In the genomic region with DNA sequence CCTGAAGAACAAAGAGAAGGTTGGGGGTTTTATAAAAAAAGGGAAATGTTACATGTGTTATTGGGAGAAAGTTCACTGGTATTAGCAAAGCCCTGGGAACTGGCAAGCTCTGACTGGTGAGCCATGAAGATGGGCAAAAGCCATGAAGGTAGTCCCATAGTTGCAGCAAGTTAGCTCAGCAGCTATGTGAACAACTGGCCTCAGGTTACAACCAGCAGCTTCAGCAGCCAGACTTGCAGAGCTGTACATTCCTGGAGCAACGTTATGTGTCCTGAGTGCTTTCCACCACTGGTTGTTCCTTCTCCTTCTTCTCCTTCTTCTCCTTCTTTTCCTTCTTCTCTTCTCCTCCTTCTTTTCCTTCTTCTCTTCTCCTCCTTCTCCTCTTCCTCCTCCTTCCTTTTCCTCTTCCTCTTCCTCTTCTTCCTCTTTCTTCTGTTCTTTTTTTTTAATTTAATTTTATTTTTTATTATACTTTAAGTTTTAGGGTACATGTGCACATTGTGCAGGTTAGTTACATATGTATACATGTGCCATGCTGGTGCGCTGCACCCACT, we compare ENCODE assay signal across 26 cellular contexts. TPM values are rescaled to one million over a fixed set of nuclear protein-coding genes. Genes with fewer than 3 reads are reported as not detected.
DNase-seq lines count a peak whose midpoint lies in the region; ATAC-seq and TF ChIP-seq lines count a peak whose summit lies in the region.
"Had no signal": no experiment of that assay in that cellular context is flagged by ENCODE, and none has a peak within 500 bp of the region (broad histone marks: within the 10 kb centered on the region; RNA-seq: fewer than 3 reads in every experiment).

No MANE protein-coding gene starts in this region.

- ATAC-seq in SK-N-SH treated with all-trans-retinoic acid at 6 μM for 48 hours (0 out of 3 replicates have a peak, but pooled peaks have one; percentile 38), foreskin keratinocyte (peak; percentile 24), WTC11 (no peak)
- ATAC-seq in activated CD8-positive, alpha-beta T cell treated with anti-CD3 and anti-CD28 coated beads, Interleukin-2, amount 10 ng/mL, durations not matched to agents 7 days and 5 days: no peak

- no peak overlapping the region for H3K27ac Mint-ChIP-seq in WTC11
- no peak overlapping the region for H3K27ac Mint-ChIP-seq in activated CD8-positive, alpha-beta T cell treated with anti-CD3 and anti-CD28 coated beads, Interleukin-2, amount 10 ng/mL, durations not matched to agents 7 days and 5 days
- no peak overlapping the region for H3K27ac Mint-ChIP-seq in CD4-positive, alpha-beta memory T cell
- H3K27ac Mint-ChIP-seq: activated CD4-positive, alpha-beta memory T cell treated with anti-CD3 and anti-CD28 coated beads for 36 hours had no signal

- H3K36me3 ChIP-seq in SK-N-SH (replicated peaks in 1 of 2; ENCODE audit: control insufficient read depth in 1 of 2, insufficient read depth in 2 of 2, low read length in 1 of 2): no peaks in the 10 kb centered on the region
- no peaks in the 10 kb centered on the region for H3K36me3 ChIP-seq in SJCRH30
- H3K36me3 ChIP-seq in left ventricle myocardium inferior: no peaks in the 10 kb centered on the region
- H3K36me3 ChIP-seq in CD4-positive, alpha-beta memory T cell (ENCODE audit: insufficient read depth, low read length): no peaks in the 10 kb centered on the region
- H3K36me3 ChIP-seq: BLaER1 treated with 17β-estradiol and CSF1 and Interleukin-3, amounts not matched to agents 10 nM and 100 nM; SJSA1; uterus had no signal

- H3K9me2 ChIP-seq in SK-N-SH: no peaks in the 10 kb centered on the region

- TF ChIP-seq CTCF in SK-N-SH (IDR thresholded peaks at IDR 0.05) (no peak), foreskin keratinocyte (conservative IDR thresholded peaks at IDR 0.05) (no peak), WTC11 (IDR thresholded peaks at IDR 0.05) (no peak), left ventricle myocardium inferior (IDR thresholded peaks at IDR 0.05; ENCODE audit: borderline replicate concordance) (no peak)

- no peak overlapping the region for H3K4me3 Mint-ChIP-seq in WTC11
- no peak overlapping the region for H3K4me3 Mint-ChIP-seq in activated CD8-positive, alpha-beta T cell treated with anti-CD3 and anti-CD28 coated beads, Interleukin-2, amount 10 ng/mL, durations not matched to agents 7 days and 5 days
- H3K4me3 Mint-ChIP-seq in CD4-positive, alpha-beta memory T cell: no peak overlapping the region
- H3K4me3 Mint-ChIP-seq: activated CD4-positive, alpha-beta memory T cell treated with anti-CD3 and anti-CD28 coated beads for 36 hours had no signal

- no peak overlapping the region for H3K9ac ChIP-seq in SK-N-SH
- H3K9ac ChIP-seq: BLaER1 treated with 17β-estradiol and CSF1 and Interleukin-3, amounts not matched to agents 10 nM and 100 nM had no signal

- no peaks in the 10 kb centered on the region; the same call in 1 of the 2 replicates for H3K27me3 Mint-ChIP-seq in WTC11 (ENCODE audit: low read depth)
- H3K27me3 Mint-ChIP-seq in activated CD8-positive, alpha-beta T cell treated with anti-CD3 and anti-CD28 coated beads, Interleukin-2, amount 10 ng/mL, durations not matched to agents 7 days and 5 days (ENCODE audit: low read depth): no peaks in the 10 kb centered on the region
- peaks cover 0 to 2% of the 10 kb centered on the region in 2 donors for H3K27me3 Mint-ChIP-seq in CD4-positive, alpha-beta memory T cell

- intact Hi-C loops in left ventricle myocardium inferior (cut with micrococcal nuclease): no loop called here
- intact Hi-C loops in CD4-positive, alpha-beta memory T cell (cut with micrococcal nuclease): no loop called here

- H2AFZ ChIP-seq in SK-N-SH (ENCODE audit: low read depth): no peak overlapping the region

- no peak for DNase-seq in SK-N-SH
- DNase-seq in SJCRH30: peak; percentile 23 to 47
- peak; percentile 30 to 66 for DNase-seq in foreskin keratinocyte
- no peak for DNase-seq in WTC11 (ENCODE audit: low spot score)
- DNase-seq in activated CD8-positive, alpha-beta T cell treated with anti-CD3 and anti-CD28 coated beads, Interleukin-2, amount 10 ng/mL, durations not matched to agents 7 days and 5 days: no peak
- DNase-seq in left ventricle myocardium inferior: no peak
- DNase-seq in CD4-positive, alpha-beta memory T cell: no peak
- DNase-seq: activated CD4-positive, alpha-beta memory T cell treated with anti-CD3 and anti-CD28 coated beads for 36 hours; activated CD4-positive, CD25-positive, alpha-beta regulatory T cell; activated gamma-delta T cell treated with Interleukin-2 at 50 U/mL for 16 hours; amniotic stem cell; central memory CD4-positive, alpha-beta T cell; erythroblast; GF-D8; GOT3; Karpas-422; kidney; NCI-H1417; NCI-H69; nucleus accumbens; retina; stimulated activated CD4-positive, alpha-beta T cell treated with anti-CD3 and anti-CD28 coated beads, Interleukin-12 subunit alpha, Interleukin-12 subunit beta, amount 100 ng/mL, for 4 hours; uterus had no signal

- H3K9me3 ChIP-seq in SK-N-SH: no peaks in the 10 kb centered on the region
- no peaks in the 10 kb centered on the region for H3K9me3 ChIP-seq in SJCRH30 (replicated peaks)
- no peaks in the 10 kb centered on the region for H3K9me3 ChIP-seq in left ventricle myocardium inferior (replicated peaks)
- H3K9me3 ChIP-seq in CD4-positive, alpha-beta memory T cell (ENCODE audit: control insufficient read depth in 1 of 2, low read length in 2 of 2): no peaks in the 10 kb centered on the region
- H3K9me3 ChIP-seq: BLaER1 treated with 17β-estradiol and CSF1 and Interleukin-3, amounts not matched to agents 10 nM and 100 nM; SJSA1; uterus had no signal

- no peak for TF ChIP-seq RAD21 in SK-N-SH (IDR thresholded peaks at IDR 0.05; ENCODE audit: low read length)

- no peak overlapping the region for H3K27ac ChIP-seq in SK-N-SH (ENCODE audit: low read depth in 2 of 2, low read length in 1 of 2)
- H3K27ac ChIP-seq in SJCRH30: no peak overlapping the region
- no peak overlapping the region for H3K27ac ChIP-seq in foreskin keratinocyte
- H3K27ac ChIP-seq in left ventricle myocardium inferior (replicated peaks): no peak overlapping the region
- no peak overlapping the region for H3K27ac ChIP-seq in CD4-positive, alpha-beta memory T cell (ENCODE audit: low read depth, low read length)
- H3K27ac ChIP-seq: BLaER1 treated with 17β-estradiol and CSF1 and Interleukin-3, amounts not matched to agents 10 nM and 100 nM; SJSA1; uterus had no signal

- no peaks in the 10 kb centered on the region for H3K9me3 Mint-ChIP-seq in WTC11
- no peaks in the 10 kb centered on the region for H3K9me3 Mint-ChIP-seq in activated CD8-positive, alpha-beta T cell treated with anti-CD3 and anti-CD28 coated beads, Interleukin-2, amount 10 ng/mL, durations not matched to agents 7 days and 5 days (ENCODE audit: insufficient read depth)
- H3K9me3 Mint-ChIP-seq in CD4-positive, alpha-beta memory T cell: no peaks in the 10 kb centered on the region
- H3K9me3 Mint-ChIP-seq: activated CD4-positive, alpha-beta memory T cell treated with anti-CD3 and anti-CD28 coated beads for 36 hours had no signal

- no peaks in the 10 kb centered on the region for H3K79me2 ChIP-seq in SK-N-SH (ENCODE audit: insufficient read depth)

- H3K4me1 ChIP-seq in SK-N-SH (ENCODE audit: control insufficient read depth in 1 of 2, insufficient read depth in 2 of 2, low read depth in 1 of 2, low read length in 1 of 2): no peaks in the 10 kb centered on the region
- H3K4me1 ChIP-seq in SJCRH30: no peaks in the 10 kb centered on the region; the same call in 1 of the 2 replicates
- no peaks in the 10 kb centered on the region for H3K4me1 ChIP-seq in foreskin keratinocyte
- no peaks in the 10 kb centered on the region for H3K4me1 ChIP-seq in left ventricle myocardium inferior
- H3K4me1 ChIP-seq in CD4-positive, alpha-beta memory T cell (ENCODE audit: insufficient read depth, low read length): no peaks in the 10 kb centered on the region
- H3K4me1 ChIP-seq: uterus had no signal

- TF ChIP-seq EP300 in SK-N-SH (IDR thresholded peaks at IDR 0.05; ENCODE audit: borderline replicate concordance in 1 of 2, low read depth in 1 of 2, low read length in 1 of 2): no peak

- no peak overlapping the region for H3K4me3 ChIP-seq in SK-N-SH (ENCODE audit: low read depth in 2 of 2, low read length in 1 of 2)
- H3K4me3 ChIP-seq in SJCRH30: no peak overlapping the region
- no peak overlapping the region for H3K4me3 ChIP-seq in left ventricle myocardium inferior
- no peak overlapping the region for H3K4me3 ChIP-seq in CD4-positive, alpha-beta memory T cell (ENCODE audit: low read length in 2 of 2)
- H3K4me3 ChIP-seq: BLaER1 treated with 17β-estradiol and CSF1 and Interleukin-3, amounts not matched to agents 10 nM and 100 nM; SJSA1; uterus had no signal

- H3K4me1 Mint-ChIP-seq in WTC11: no peaks in the 10 kb centered on the region
- peaks cover 8% of the 10 kb centered on the region for H3K4me1 Mint-ChIP-seq in activated CD8-positive, alpha-beta T cell treated with anti-CD3 and anti-CD28 coated beads, Interleukin-2, amount 10 ng/mL, durations not matched to agents 7 days and 5 days (ENCODE audit: low read depth)
- peaks cover 0 to 7% (median 5%) of the 10 kb centered on the region in 4 donors for H3K4me1 Mint-ChIP-seq in CD4-positive, alpha-beta memory T cell

- no peaks in the 10 kb centered on the region for H4K20me1 ChIP-seq in SK-N-SH (ENCODE audit: insufficient read depth)
- H4K20me1 ChIP-seq: BLaER1 treated with 17β-estradiol and CSF1 and Interleukin-3, amounts not matched to agents 10 nM and 100 nM had no signal

- H3K27me3 ChIP-seq in SK-N-SH (ENCODE audit: insufficient read depth) (no peaks in the 10 kb centered on the region; the same call in 1 of the 2 replicates), SJCRH30 (no peaks in the 10 kb centered on the region), foreskin keratinocyte (no peaks in the 10 kb centered on the region), left ventricle myocardium inferior (ENCODE audit: low read depth) (peaks cover 17% of the 10 kb centered on the region)
- no peaks in the 10 kb centered on the region for H3K27me3 ChIP-seq in CD4-positive, alpha-beta memory T cell (ENCODE audit: insufficient read depth, low read length)
- H3K27me3 ChIP-seq: BLaER1 treated with 17β-estradiol and CSF1 and Interleukin-3, amounts not matched to agents 10 nM and 100 nM; SJSA1; uterus had no signal

- H3K36me3 Mint-ChIP-seq in WTC11: no peaks in the 10 kb centered on the region
- no peaks in the 10 kb centered on the region for H3K36me3 Mint-ChIP-seq in activated CD8-positive, alpha-beta T cell treated with anti-CD3 and anti-CD28 coated beads, Interleukin-2, amount 10 ng/mL, durations not matched to agents 7 days and 5 days (ENCODE audit: low read depth)
- no peaks in the 10 kb centered on the region for H3K36me3 Mint-ChIP-seq in CD4-positive, alpha-beta memory T cell
- H3K36me3 Mint-ChIP-seq: activated CD4-positive, alpha-beta memory T cell treated with anti-CD3 and anti-CD28 coated beads for 36 hours had no signal

- no peaks in the 10 kb centered on the region for H3F3A ChIP-seq in SK-N-SH (replicated peaks; ENCODE audit: insufficient read depth)

- 52% methylated on average over 2 of the region's 2 CpGs for WGBS in SK-N-SH (ENCODE audit: low lambda C conversion rate)

- POLR2A ChIA-PET in SK-N-SH (lab: Yijun Ruan, JAX): no interaction called here
- POLR2A ChIA-PET in WTC11 (lab: Charles Lee): no interaction called here
- POLR2A ChIA-PET in activated CD8-positive, alpha-beta T cell treated with anti-CD3 and anti-CD28 coated beads, Interleukin-2, amount 10 ng/mL, durations not matched to agents 7 days and 5 days (lab: Charles Lee): no interaction called here
- POLR2A ChIA-PET in CD4-positive, alpha-beta memory T cell (lab: Charles Lee; ENCODE audit: partially characterized antibody): no interaction called here

- H3K4me2 ChIP-seq in SK-N-SH: no peak overlapping the region

- CTCF ChIA-PET in SK-N-SH (lab: Yijun Ruan, JAX) (no interaction called here), WTC11 (lab: Charles Lee) (no interaction called here)
- CTCF ChIA-PET in activated CD8-positive, alpha-beta T cell treated with anti-CD3 and anti-CD28 coated beads, Interleukin-2, amount 10 ng/mL, durations not matched to agents 7 days and 5 days (lab: Charles Lee): no interaction called here
- CTCF ChIA-PET in CD4-positive, alpha-beta memory T cell (lab: Charles Lee; ENCODE audit: partially characterized antibody): no interaction called here

RNA-seq across cellular contexts. Expression of gene TLR5, which starts 56.1 kb away (rescaled TPM):
- polyA plus RNA-seq in SK-N-SH (2012; rRNA removed) (0.02 TPM in 1 of 2 replicates, not detected in the other), foreskin keratinocyte (0.18 TPM in 2 replicates)
- 0.01 and 0.22 TPM in 2 replicates for polyA plus RNA-seq in SK-N-SH (2012; cell fraction: cytosol; rRNA removed)
- polyA plus RNA-seq in SK-N-SH (2012; cell fraction: nucleus; rRNA removed): 0.04 and 0.14 TPM in 2 replicates
- total RNA-seq in SJCRH30 (2014; rRNA removed; shearing (Covaris generic)): 0.06 and 0.10 TPM in 2 replicates
- total RNA-seq in foreskin keratinocyte (0.32 and 1.1 TPM in 2 replicates), WTC11 (2021) (0.46 to 1.1 TPM (median 0.73 TPM) in 3 replicates), left ventricle myocardium inferior (2.3 TPM)
- total RNA-seq in activated CD8-positive, alpha-beta T cell treated with anti-CD3 and anti-CD28 coated beads, Interleukin-2, amount 10 ng/mL, durations not matched to agents 7 days and 5 days: under 1 TPM; 0.32 to 0.44 TPM
- total RNA-seq in CD4-positive, alpha-beta memory T cell: 1 to 10 TPM; 5.9 to 7.1 TPM
- polyA plus RNA-seq in CD4-positive, alpha-beta memory T cell: 1 to 10 TPM; 1.4 to 2.9 TPM

Comparison
In these comparisons a context has a peak if more than half of its experiments do, and no peak if none do; other contexts are left out.
1. ATAC-seq: peak in SK-N-SH treated with all-trans-retinoic acid at 6 μM for 48 hours (single experiment) and foreskin keratinocyte (single experiment); none in WTC11 (single experiment) and activated CD8-positive, alpha-beta T cell treated with anti-CD3 and anti-CD28 coated beads, Interleukin-2, amount 10 ng/mL, durations not matched to agents 7 days and 5 days (single experiment).
2. DNase-seq: peak in SJCRH30 (2 of 2) and foreskin keratinocyte (2 of 2); none in SK-N-SH (single experiment), WTC11 (single experiment), activated CD8-positive, alpha-beta T cell treated with anti-CD3 and anti-CD28 coated beads, Interleukin-2, amount 10 ng/mL, durations not matched to agents 7 days and 5 days (single experiment), left ventricle myocardium inferior (single experiment) and CD4-positive, alpha-beta memory T cell (0 of 5).